Comparison of ENCODE assay signal across 12 cellular contexts in genomic region chr3:16724487-16724886, GRCh38.
A peak's percentile ranks its signal among the peaks of the same experiment; 100 is the strongest.
DNase-seq lines count a peak whose midpoint lies in the region; ATAC-seq and TF ChIP-seq lines count a peak whose summit lies in the region.
"Had no signal": no experiment of that assay in that cellular context is flagged by ENCODE, and none has a peak within 500 bp of the region (broad histone marks: within the 10 kb centered on the region; RNA-seq: fewer than 3 reads in every experiment).

No MANE protein-coding gene starts in this region.

- H3K27ac ChIP-seq in MM.1S (ENCODE audit: low read length) = no peak overlapping the region
- peak overlapping the region; percentile 63 for H3K27ac ChIP-seq in cardiac muscle cell
- H3K27ac ChIP-seq in neural cell (ENCODE audit: low read length) = peak overlapping the region; percentile 93
- H3K27ac ChIP-seq in right lobe of liver = no peak overlapping the region

- 38% methylated on average over 3 of the region's 3 CpGs for WGBS in right lobe of liver (ENCODE audit: insufficient coverage, low coverage, low lambda C conversion rate, missing lambda C conversion rate)

- intact Hi-C loops in right lobe of liver (cut with DNase I) = no loop called here

- peaks cover 14% of the 10 kb centered on the region for H3K4me1 ChIP-seq in MM.1S (ENCODE audit: low read length)
- peaks cover 9% of the 10 kb centered on the region for H3K4me1 ChIP-seq in cardiac muscle cell (ENCODE audit: low read depth)
- no peaks in the 10 kb centered on the region for H3K4me1 ChIP-seq in right lobe of liver

- H3K79me2 ChIP-seq in MM.1S (ENCODE audit: low read length) (no peaks in the 10 kb centered on the region), neural cell (replicated peaks; ENCODE audit: insufficient read depth, low read length) (no peaks in the 10 kb centered on the region)

- no peaks in the 10 kb centered on the region for H3K9me3 ChIP-seq in MM.1S (replicated peaks; ENCODE audit: insufficient read depth, low read length)
- H3K9me3 ChIP-seq in cardiac muscle cell (ENCODE audit: low read depth) = no peaks in the 10 kb centered on the region
- H3K9me3 ChIP-seq in neural cell (ENCODE audit: low read length) = no peaks in the 10 kb centered on the region
- H3K9me3 ChIP-seq in right lobe of liver = no peaks in the 10 kb centered on the region

- in situ Hi-C loops in astrocyte of the spinal cord (cut with HindIII; ENCODE audit: low sequenced_read_pairs) = no loop called here

- TF ChIP-seq EP300 in neural cell (conservative IDR thresholded peaks at IDR 0.05; ENCODE audit: poor library complexity, severe bottlenecking) = no peak

- H4K20me1 ChIP-seq in MM.1S (ENCODE audit: insufficient read depth, low read length) (no peaks in the 10 kb centered on the region), neural cell (ENCODE audit: insufficient read depth) (no peaks in the 10 kb centered on the region)

- H3K36me3 ChIP-seq in MM.1S (replicated peaks; ENCODE audit: insufficient read depth, low read length) (no peaks in the 10 kb centered on the region), cardiac muscle cell (no peaks in the 10 kb centered on the region), neural cell (ENCODE audit: insufficient read depth, low read length) (no peaks in the 10 kb centered on the region), right lobe of liver (no peaks in the 10 kb centered on the region)

- H3K4me2 ChIP-seq in MM.1S (ENCODE audit: low read depth, low read length) = peak overlapping the region; percentile 30; the same call in 1 of the 2 replicates
- peak overlapping the region; percentile 36 for H3K4me2 ChIP-seq in neural cell (ENCODE audit: low read length)

- DNase-seq in MM.1S (peak; percentile 35), astrocyte of the spinal cord (ENCODE audit: low read depth, low spot score) (peak; percentile 24), cardiac muscle cell (ENCODE audit: low read depth in 1 of 2, low spot score in 1 of 2) (peak in 1 of 2 donors; percentile 50), right lobe of liver (no peak)
- DNase-seq: COR-L47, DMS 273 treated with DMSO at 0.1 percent for 48 hours, NCI-H1105 treated with DMSO at 0.1 percent for 48 hours, NCI-H1694 treated with DMSO at 0.1 percent for 48 hours had no signal

- H3K9ac ChIP-seq in MM.1S (ENCODE audit: low read length) (no peak overlapping the region), neural cell (ENCODE audit: low read length) (peak overlapping the region; percentile 57)

- no peak for TF ChIP-seq POLR2A in right lobe of liver (IDR thresholded peaks at IDR 0.05)

- H3F3A ChIP-seq in MM.1S (ENCODE audit: insufficient read depth, low read length) = no peaks in the 10 kb centered on the region
- peaks cover 4% of the 10 kb centered on the region for H3F3A ChIP-seq in neural cell (ENCODE audit: insufficient read depth, low read length, poor library complexity, severe bottlenecking)

- no peak overlapping the region for H3K4me3 ChIP-seq in MM.1S (ENCODE audit: low read length)
- no peak overlapping the region for H3K4me3 ChIP-seq in astrocyte of the spinal cord (ENCODE audit: low read depth, low read length)
- no peak overlapping the region for H3K4me3 ChIP-seq in cardiac muscle cell
- peak overlapping the region; percentile 15 for H3K4me3 ChIP-seq in neural cell (ENCODE audit: low read length)
- H3K4me3 ChIP-seq in right lobe of liver = no peak overlapping the region

- no peak for TF ChIP-seq RAD21 in neural cell (conservative IDR thresholded peaks at IDR 0.05)

- H2AFZ ChIP-seq in MM.1S (ENCODE audit: low read length) (no peak overlapping the region), neural cell (ENCODE audit: low read depth, low read length) (peak overlapping the region; percentile 53)

- TF ChIP-seq CTCF in MM.1S (IDR thresholded peaks at IDR 0.05; ENCODE audit: low read length) (no peak), astrocyte of the spinal cord (IDR thresholded peaks at IDR 0.05; ENCODE audit: low read depth, low read length) (no peak), cardiac muscle cell (IDR thresholded peaks at IDR 0.05; ENCODE audit: low read depth, low read length) (no peak), neural cell (IDR thresholded peaks at IDR 0.05; ENCODE audit: poor library complexity, severe bottlenecking) (no peak), right lobe of liver (IDR thresholded peaks at IDR 0.05) (no peak)

- ATAC-seq in HG02973 (IDR thresholded peaks at IDR 0.05; ENCODE audit: unreplicated experiment) = no peak
- no peak for ATAC-seq in GM18498 (IDR thresholded peaks at IDR 0.05; ENCODE audit: unreplicated experiment)
- ATAC-seq in right lobe of liver = no peak
- ATAC-seq in SK-N-SH treated with all-trans-retinoic acid at 6 μM for 48 hours = no peak

- H3K27me3 ChIP-seq in MM.1S (replicated peaks; ENCODE audit: insufficient read depth, low read length) (no peaks in the 10 kb centered on the region), cardiac muscle cell (no peaks in the 10 kb centered on the region), neural cell (ENCODE audit: insufficient read depth, low read depth, low read length) (no peaks in the 10 kb centered on the region), right lobe of liver (no peaks in the 10 kb centered on the region)

- H3K9me2 ChIP-seq in MM.1S (replicated peaks; ENCODE audit: insufficient read depth, low read length) = no peaks in the 10 kb centered on the region
- H3K9me2 ChIP-seq in neural cell (ENCODE audit: insufficient read depth, low read length) = no peaks in the 10 kb centered on the region

TF ChIP-seq in neural cell, 6 proteins besides CTCF, POLR2A, EP300 and RAD21:
- no peak for TF ChIP-seq MXI1 (conservative IDR thresholded peaks at IDR 0.05; ENCODE audit: poor library complexity, severe bottlenecking)

TF ChIP-seq in SK-N-SH treated with all-trans-retinoic acid at 6 μM for 48 hours, 23 proteins besides CTCF, POLR2A, EP300 and RAD21:
- TF ChIP-seq ARNTL (CRISPR knock-in tag; IDR thresholded peaks at IDR 0.05; ENCODE audit: borderline replicate concordance, low read depth) (no peak), RARB (CRISPR knock-in tag; IDR thresholded peaks at IDR 0.05) (no peak), ISL1 (CRISPR knock-in tag; IDR thresholded peaks at IDR 0.05) (no peak), PPARA (CRISPR knock-in tag; IDR thresholded peaks at IDR 0.05; ENCODE audit: borderline replicate concordance) (no peak), TCF4 (CRISPR knock-in tag; IDR thresholded peaks at IDR 0.05; ENCODE audit: borderline replicate concordance) (no peak), POU6F1 (CRISPR knock-in tag; IDR thresholded peaks at IDR 0.05; ENCODE audit: borderline replicate concordance, low read depth) (no peak)
TF ChIP-seq in SK-N-SH treated with all-trans-retinoic acid at 6 μM for 48 hours: peak in this region for 0.

Comparison
In these comparisons a context has a peak if more than half of its experiments do, and no peak if none do; other contexts are left out.
1. DNase-seq: peak in MM.1S (single experiment) and astrocyte of the spinal cord (single experiment); none in right lobe of liver (0 of 3).
2. H3K27ac ChIP-seq: peak in cardiac muscle cell (single experiment) and neural cell (single experiment); none in MM.1S (single experiment) and right lobe of liver (0 of 3).